In genomic region chr22:23242473-23243001, GRCh38 we compare ENCODE assay signal across 2 cellular contexts.
A peak's percentile ranks its signal among the peaks of the same experiment; 100 is the strongest.
TF ChIP-seq lines count a peak whose summit lies in the region.

No MANE protein-coding gene starts in this region.

TF ChIP-seq in IMR-90, 13 proteins besides CTCF, POLR2A, EP300 and RAD21:
- no peak for TF ChIP-seq SMC3 (IDR thresholded peaks at IDR 0.05; ENCODE audit: low read depth, low read length)
- TF ChIP-seq, protein P1, sequence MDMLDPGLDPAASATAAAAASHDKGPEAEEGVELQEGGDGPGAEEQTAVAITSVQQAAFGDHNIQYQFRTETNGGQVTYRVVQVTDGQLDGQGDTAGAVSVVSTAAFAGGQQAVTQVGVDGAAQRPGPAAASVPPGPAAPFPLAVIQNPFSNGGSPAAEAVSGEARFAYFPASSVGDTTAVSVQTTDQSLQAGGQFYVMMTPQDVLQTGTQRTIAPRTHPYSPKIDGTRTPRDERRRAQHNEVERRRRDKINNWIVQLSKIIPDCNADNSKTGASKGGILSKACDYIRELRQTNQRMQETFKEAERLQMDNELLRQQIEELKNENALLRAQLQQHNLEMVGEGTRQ (IDR thresholded peaks at IDR 0.05; ENCODE audit: low read depth, low read length), result no peak
- TF ChIP-seq MAFK (IDR thresholded peaks at IDR 0.05; ENCODE audit: low read depth, low read length), result peak; percentile 23; the same call in 1 of the 2 replicates
- TF ChIP-seq RFX5 (IDR thresholded peaks at IDR 0.05; ENCODE audit: low read depth, low read length), result no peak
- no peak for TF ChIP-seq MAZ (IDR thresholded peaks at IDR 0.05; ENCODE audit: borderline replicate concordance, low read depth, low read length)
- no peak for TF ChIP-seq CHD1 (IDR thresholded peaks at IDR 0.05; ENCODE audit: low read depth, low read length)
- TF ChIP-seq NFE2L2 (IDR thresholded peaks at IDR 0.05; ENCODE audit: low read depth, low read length), result no peak

TF ChIP-seq in GM12878, 131 proteins besides CTCF, POLR2A, EP300 and RAD21:
- no peak for TF ChIP-seq ZNF217 (IDR thresholded peaks at IDR 0.05)
- TF ChIP-seq ZZZ3 (IDR thresholded peaks at IDR 0.05; ENCODE audit: control insufficient read depth, insufficient read length, low read depth), result no peak
